In the genomic region with DNA sequence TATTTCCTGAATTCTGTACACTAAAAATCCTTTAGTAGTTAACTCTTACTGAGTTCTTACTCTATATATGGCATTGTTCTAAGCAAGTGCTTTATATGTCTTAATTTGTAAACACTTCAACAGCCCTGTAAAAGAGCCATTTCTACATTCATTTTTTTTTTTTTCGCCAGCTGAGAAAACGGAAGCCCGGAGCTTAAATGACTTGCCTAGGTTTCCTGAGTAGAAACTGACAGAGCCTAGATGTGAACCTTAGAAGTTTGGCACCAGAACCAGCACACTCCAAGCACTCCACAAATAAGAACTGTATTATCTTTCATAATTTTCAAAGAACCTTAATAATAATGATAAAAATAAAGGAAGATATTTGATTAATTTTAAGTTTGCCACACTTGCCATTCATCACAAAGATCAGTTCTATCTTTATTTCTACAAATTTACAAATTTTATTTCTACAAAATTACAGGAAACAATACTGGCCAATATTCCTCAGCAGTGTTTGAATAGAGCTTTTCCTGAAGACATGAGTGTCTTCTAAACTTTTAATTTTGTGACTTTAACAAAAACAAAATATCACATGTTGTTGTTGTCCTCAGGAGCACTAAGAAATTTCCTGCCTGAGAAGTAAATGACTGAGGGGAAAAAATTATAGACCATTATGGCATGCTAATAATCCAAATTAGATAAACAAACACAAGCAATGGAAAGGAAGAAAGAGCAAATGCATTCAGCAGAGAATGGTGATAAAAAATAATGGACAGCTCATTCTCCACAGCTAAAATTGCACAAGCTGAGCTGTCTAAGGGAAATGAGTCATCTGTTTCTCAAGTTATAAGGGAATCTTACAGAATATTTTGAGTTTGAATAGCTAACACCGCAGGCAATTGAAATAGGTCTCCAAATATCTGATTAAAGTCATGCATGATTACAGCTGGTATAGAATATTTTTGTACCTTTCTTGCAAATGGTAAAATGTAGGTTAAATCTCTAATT, we compare ENCODE assay signal across 8 cellular contexts.
DNase-seq lines count a peak whose midpoint lies in the region; ATAC-seq, FAIRE-seq and TF ChIP-seq lines count a peak whose summit lies in the region.

No MANE protein-coding gene starts in this region.

- no peak overlapping the region for H4K91ac ChIP-seq in H9 (ENCODE audit: insufficient read length, low read depth, low read length)

- no peak overlapping the region for H2AFZ ChIP-seq in DND-41 (ENCODE audit: low read depth, low read length)
- no peak overlapping the region for H2AFZ ChIP-seq in H9 (ENCODE audit: low read length)

- H3K14ac ChIP-seq in H9 (ENCODE audit: insufficient read depth, low read length), result no peak overlapping the region

- no peak overlapping the region for H3T11ph ChIP-seq in H9 (ENCODE audit: low read length)

- H3K4me2 ChIP-seq in DND-41 (ENCODE audit: insufficient read depth, low read length) (peak overlapping the region; percentile 47), H9 (ENCODE audit: insufficient read depth, insufficient read length, low read length) (no peak overlapping the region)

- no peaks in the 10 kb centered on the region for H3K9me3 Mint-ChIP-seq in T-cell
- peaks cover 5% of the 10 kb centered on the region in 2 experiments; a peak in 4 of 5 replicates for H3K9me3 Mint-ChIP-seq in H9

- H3K27me3 ChIP-seq in DND-41 (ENCODE audit: insufficient read depth, low read length, poor library complexity) (no peaks in the 10 kb centered on the region), small intestine (ENCODE audit: control insufficient read depth in 2 of 2, insufficient read depth in 2 of 2, low read length in 2 of 2) (no peaks in the 10 kb centered on the region), H9 (ENCODE audit: insufficient read depth, low read length) (no peaks in the 10 kb centered on the region)

- H4K8ac ChIP-seq in H9 (replicated peaks; ENCODE audit: insufficient read length, low read depth, low read length), result no peak overlapping the region

- H3K27me3 Mint-ChIP-seq in T-cell, result no peaks in the 10 kb centered on the region
- H3K27me3 Mint-ChIP-seq in H9 (ENCODE audit: low read depth), result no peaks in the 10 kb centered on the region

- FAIRE-seq in small intestine (lab: Jason Lieb, UNC), result no peak
- FAIRE-seq in kidney (lab: Jason Lieb, UNC), result no peak

- H3K4me3 Mint-ChIP-seq in T-cell (peak overlapping the region in 1 of 3 donors; percentile 3), H9 (no peak overlapping the region)

- TF ChIP-seq CTCF in DND-41 (IDR thresholded peaks at IDR 0.05; ENCODE audit: borderline replicate concordance, extremely low read depth, low read length, poor library complexity, severe bottlenecking), result no peak
- no peak for TF ChIP-seq CTCF in kidney (IDR thresholded peaks at IDR 0.05; ENCODE audit: borderline replicate concordance, extremely low read depth, insufficient read depth)
- TF ChIP-seq CTCF in H9 (conservative IDR thresholded peaks at IDR 0.05), result no peak

- DNase-seq in DND-41, result no peak
- peak; percentile 19 for DNase-seq in NCI-H774 (lab: John Stamatoyannopoulos, UW)
- DNase-seq in epithelial cell of prostate (ENCODE audit: low read depth, low spot score), result peak; percentile 41
- DNase-seq in small intestine, result peak; percentile 1
- DNase-seq in T-cell, result no peak
- no peak for DNase-seq in kidney
- DNase-seq in H9, result no peak

- intact Hi-C loops in kidney (cut with DNase I), result no loop called here

- H3K9ac ChIP-seq in DND-41 (ENCODE audit: low read depth, low read length) (peak overlapping the region; percentile 23; the same call in 1 of the 2 replicates), kidney (ENCODE audit: low read length in 2 of 2) (no peak overlapping the region), H9 (ENCODE audit: extremely low read depth, insufficient read length, low read length) (no peak overlapping the region)

- no peak overlapping the region for H3K4ac ChIP-seq in H9 (ENCODE audit: low read depth, low read length)

- H3K79me2 ChIP-seq in DND-41 (ENCODE audit: insufficient read depth, low read length) (peaks cover 40% of the 10 kb centered on the region), H9 (ENCODE audit: insufficient read depth, low read length) (no peaks in the 10 kb centered on the region)

- H2BK20ac ChIP-seq in H9 (ENCODE audit: low read depth, low read length, poor library complexity, severe bottlenecking), result no peak overlapping the region

- H3K4me1 ChIP-seq in DND-41 (ENCODE audit: insufficient read depth, low read length) (peaks cover 38% of the 10 kb centered on the region), small intestine (ENCODE audit: control insufficient read depth in 2 of 2, insufficient read depth in 1 of 2, low read depth in 1 of 2, low read length in 1 of 2) (no peaks in the 10 kb centered on the region), kidney (ENCODE audit: control insufficient read depth in 1 of 2, insufficient read depth in 1 of 2, low read depth in 1 of 2, low read length in 2 of 2) (no peaks in the 10 kb centered on the region), H9 (ENCODE audit: insufficient read depth, low read length) (no peaks in the 10 kb centered on the region)

- H2AK5ac ChIP-seq in H9 (ENCODE audit: insufficient read length, low read length), result no peak overlapping the region

- peaks cover 36 to 40% (median 38%) of the 10 kb centered on the region in 3 donors for H3K4me1 Mint-ChIP-seq in T-cell
- no peaks in the 10 kb centered on the region for H3K4me1 Mint-ChIP-seq in H9

- CTCF ChIA-PET in T-cell (lab: Charles Lee), result no interaction called here

- no peak overlapping the region for H4K5ac ChIP-seq in H9 (ENCODE audit: insufficient read length, low read depth, low read length)

- no peak overlapping the region for H2BK15ac ChIP-seq in H9 (ENCODE audit: low read depth, low read length)

- no peaks in the 10 kb centered on the region for H3K79me1 ChIP-seq in H9 (ENCODE audit: insufficient read depth, low read depth, low read length, poor library complexity, severe bottlenecking)

- H2BK12ac ChIP-seq in H9 (ENCODE audit: insufficient read length, low read depth, low read length), result no peak overlapping the region

- H3K9me3 ChIP-seq in DND-41 (ENCODE audit: insufficient read depth, low read length, severe bottlenecking) (peaks cover 18% of the 10 kb centered on the region), small intestine (ENCODE audit: control insufficient read depth, low read depth) (no peaks in the 10 kb centered on the region), kidney (ENCODE audit: control insufficient read depth in 1 of 2, low read length in 2 of 2) (peaks cover 0 to 7% of the 10 kb centered on the region in 2 donors), H9 (ENCODE audit: control insufficient read depth, low read depth, low read length) (peaks cover 6% of the 10 kb centered on the region)

- H2BK120ac ChIP-seq in H9 (ENCODE audit: low read depth, low read length, poor library complexity, severe bottlenecking), result no peak overlapping the region

- POLR2A ChIA-PET in T-cell (lab: Charles Lee), result no interaction called here

- no peaks in the 10 kb centered on the region for H3K23me2 ChIP-seq in H9 (ENCODE audit: insufficient read length, low read depth, low read length, poor library complexity, severe bottlenecking)

- H3K18ac ChIP-seq in H9 (ENCODE audit: insufficient read length, low read depth, low read length), result no peak overlapping the region

- peaks cover 22% of the 10 kb centered on the region for H3K36me3 ChIP-seq in DND-41 (ENCODE audit: insufficient read depth, low read length)
- H3K36me3 ChIP-seq in small intestine (ENCODE audit: control insufficient read depth in 2 of 2, insufficient read depth in 2 of 2, low read length in 2 of 2), result no peaks in the 10 kb centered on the region
- H3K36me3 ChIP-seq in kidney (ENCODE audit: control insufficient read depth in 1 of 2, insufficient read depth in 2 of 2, low read length in 2 of 2), result no peaks in the 10 kb centered on the region

- ATAC-seq in DND-41 (ENCODE audit: insufficient read depth, low read depth) (peak; percentile 70), GM21717 (IDR thresholded peaks at IDR 0.05; ENCODE audit: unreplicated experiment) (peak; percentile 41), T-cell (replicated peaks in 1 of 4) (no peak)

- H3K36me3 Mint-ChIP-seq in T-cell, result peaks cover 20% of the 10 kb centered on the region
- peaks cover 0 to 6% (median 5%) of the 10 kb centered on the region in 3 experiments; a peak in 3 of 7 replicates for H3K36me3 Mint-ChIP-seq in H9 (ENCODE audit: insufficient read depth in 1 of 3, low read depth in 3 of 3)

- H4K20me1 ChIP-seq in DND-41 (ENCODE audit: insufficient read depth, low read length) (no peaks in the 10 kb centered on the region), H9 (ENCODE audit: control insufficient read depth, insufficient read depth, insufficient read length) (no peaks in the 10 kb centered on the region)

- 43 to 87% (median 69%) methylated on average over 4 of the region's 4 CpGs for WGBS in small intestine, 3 donors
- no CpG with 5 or more reads among the region's 4 CpGs for WGBS in H9 (ENCODE audit: extremely low coverage, insufficient read length, low lambda C conversion rate)

- H3K4me3 ChIP-seq in DND-41 (ENCODE audit: low read depth in 1 of 2, low read length in 2 of 2), result no peak overlapping the region
- no peak overlapping the region for H3K4me3 ChIP-seq in small intestine (ENCODE audit: low read depth in 1 of 2, low read length in 2 of 2)
- no peak overlapping the region for H3K4me3 ChIP-seq in kidney (ENCODE audit: low read length in 2 of 2)

- peak overlapping the region; percentile 70 for H3K27ac ChIP-seq in DND-41 (ENCODE audit: low read length)
- peak overlapping the region; percentile 31 for H3K27ac ChIP-seq in epithelial cell of prostate
- no peak overlapping the region for H3K27ac ChIP-seq in small intestine (ENCODE audit: low read depth in 1 of 2, low read length in 1 of 2)
- H3K27ac ChIP-seq in kidney (ENCODE audit: low read depth in 2 of 2, low read length in 2 of 2), result no peak overlapping the region
- H3K27ac ChIP-seq in H9 (ENCODE audit: insufficient read length, low read depth, low read length), result no peak overlapping the region

- no peak overlapping the region for H3K56ac ChIP-seq in H9 (ENCODE audit: insufficient read length, low read depth, low read length)

- H3K27ac Mint-ChIP-seq in T-cell, result peak overlapping the region in 1 of 2 donors; percentile 7
- no peak overlapping the region for H3K27ac Mint-ChIP-seq in H9

- no peak overlapping the region for H3K23ac ChIP-seq in H9 (ENCODE audit: insufficient read length, low read depth, low read length)

- H2BK5ac ChIP-seq in H9 (ENCODE audit: insufficient read length, low read length), result no peak overlapping the region

Comparison
In these comparisons a context has a peak if more than half of its experiments do, and no peak if none do; other contexts are left out.
1. ATAC-seq: peak in DND-41 (single experiment) and GM21717 (single experiment); none in T-cell (0 of 4).
2. DNase-seq: peak in NCI-H774 (single experiment), epithelial cell of prostate (single experiment) and small intestine (single experiment); none in DND-41 (single experiment), T-cell (0 of 34), kidney (single experiment) and H9 (single experiment).
3. H3K27ac ChIP-seq: peak in DND-41 (single experiment) and epithelial cell of prostate (single experiment); none in small intestine (0 of 2), kidney (0 of 2) and H9 (single experiment).